Comparison of ENCODE assay signal across 16 cellular contexts in genomic region chr16:27223226-27223610, GRCh38. TPM values are rescaled to one million over a fixed set of nuclear protein-coding genes. Genes with fewer than 3 reads are reported as not detected.
DNase-seq lines count a peak whose midpoint lies in the region; ATAC-seq and TF ChIP-seq lines count a peak whose summit lies in the region.
"Had no signal": no experiment of that assay in that cellular context is flagged by ENCODE, and none has a peak within 500 bp of the region (broad histone marks: within the 10 kb centered on the region; RNA-seq: fewer than 3 reads in every experiment).

No MANE protein-coding gene starts in this region.

- no peak for TF ChIP-seq EP300 in esophagus muscularis mucosa (IDR thresholded peaks at IDR 0.05)

- no peaks in the 10 kb centered on the region for H3K27me3 ChIP-seq in DND-41 (ENCODE audit: insufficient read depth, low read length, poor library complexity)
- H3K27me3 ChIP-seq in esophagus muscularis mucosa = no peaks in the 10 kb centered on the region
- no peaks in the 10 kb centered on the region for H3K27me3 ChIP-seq in MM.1S (replicated peaks; ENCODE audit: insufficient read depth, low read length)
- H3K27me3 ChIP-seq: colonic mucosa, SJSA1 had no signal

- H2AFZ ChIP-seq in DND-41 (ENCODE audit: low read depth, low read length) = no peak overlapping the region
- no peak overlapping the region for H2AFZ ChIP-seq in MM.1S (ENCODE audit: low read length)

- H3K4me1 ChIP-seq in DND-41 (ENCODE audit: insufficient read depth, low read length) (no peaks in the 10 kb centered on the region), esophagus muscularis mucosa (peaks cover 19 to 26% (median 24%) of the 10 kb centered on the region in 4 donors), MM.1S (ENCODE audit: low read length) (peaks cover 27% of the 10 kb centered on the region)

- no peak for TF ChIP-seq POLR2A in esophagus muscularis mucosa (IDR thresholded peaks at IDR 0.05; ENCODE audit: low read depth)
- TF ChIP-seq POLR2A in lower leg skin (IDR thresholded peaks at IDR 0.05) = no peak

- H3K79me2 ChIP-seq in DND-41 (ENCODE audit: insufficient read depth, low read length) (no peaks in the 10 kb centered on the region), MM.1S (ENCODE audit: low read length) (no peaks in the 10 kb centered on the region)

- ATAC-seq in DND-41 (ENCODE audit: insufficient read depth, low read depth) = peak; percentile 51; the same call in 2 of the 3 replicates
- ATAC-seq: stimulated activated effector memory CD8-positive, alpha-beta T cell treated with anti-CD3 and anti-CD28 coated beads, Interleukin-12 subunit alpha, Interleukin-12 subunit beta, amount 100 ng/mL, for 72 hours had no signal

- H3K36me3 ChIP-seq in DND-41 (ENCODE audit: insufficient read depth, low read length) (peaks cover 87% of the 10 kb centered on the region), esophagus muscularis mucosa (peaks cover 8 to 50% (median 37%) of the 10 kb centered on the region in 4 donors), MM.1S (replicated peaks; ENCODE audit: insufficient read depth, low read length) (no peaks in the 10 kb centered on the region)
- H3K36me3 ChIP-seq: colonic mucosa had no signal

- no peak overlapping the region for H3K4me2 ChIP-seq in DND-41 (ENCODE audit: insufficient read depth, low read length)
- no peak overlapping the region for H3K4me2 ChIP-seq in MM.1S (ENCODE audit: low read depth, low read length)

- H3K9ac ChIP-seq in DND-41 (ENCODE audit: low read depth, low read length) = no peak overlapping the region
- no peak overlapping the region for H3K9ac ChIP-seq in MM.1S (ENCODE audit: low read length)

- no peak for DNase-seq in DND-41
- no peak for DNase-seq in esophagus muscularis mucosa (ENCODE audit: extremely low spot score)
- no peak for DNase-seq in retinal pigment epithelial cell (ENCODE audit: low read depth)
- no peak for DNase-seq in EL
- DNase-seq in MM.1S = no peak
- DNase-seq in GM20000 (ENCODE audit: low spot score) = no peak
- DNase-seq in lower leg skin (ENCODE audit: low spot score in 2 of 2) = no peak
- DNase-seq: activated CD8-positive, alpha-beta memory T cell treated with anti-CD3 and anti-CD28 coated beads, Interleukin-2, amount 50 U/mL, for 48 hours; colonic mucosa; GDM1; NCI-H187; NCI-H774; stimulated activated CD4-positive, alpha-beta T cell treated with anti-CD3 and anti-CD28 coated beads, Interleukin-4, amount 100 ng/mL, for 1 hour had no signal

- H3K4me3 ChIP-seq in DND-41 (ENCODE audit: low read depth in 1 of 2, low read length in 2 of 2) (no peak overlapping the region), esophagus muscularis mucosa (no peak overlapping the region), retinal pigment epithelial cell (ENCODE audit: low read length) (no peak overlapping the region), MM.1S (ENCODE audit: low read length) (no peak overlapping the region), lower leg skin (ENCODE audit: low read depth, poor library complexity, severe bottlenecking) (no peak overlapping the region)
- H3K4me3 ChIP-seq: colonic mucosa, SJSA1 had no signal

- TF ChIP-seq CTCF in DND-41 (IDR thresholded peaks at IDR 0.05; ENCODE audit: borderline replicate concordance, extremely low read depth, low read length, poor library complexity, severe bottlenecking) (peak; percentile 38), LNCAP (IDR thresholded peaks at IDR 0.05) (peak; percentile 13; the same call in 1 of the 2 replicates), esophagus muscularis mucosa (IDR thresholded peaks at IDR 0.05) (no peak), retinal pigment epithelial cell (conservative IDR thresholded peaks at IDR 0.05; ENCODE audit: low read depth, low read length) (peak; percentile 16), MM.1S (IDR thresholded peaks at IDR 0.05; ENCODE audit: low read length) (no peak), GM20000 (IDR thresholded peaks at IDR 0.05; ENCODE audit: extremely low read depth, missing control alignments) (no peak), lower leg skin (IDR thresholded peaks at IDR 0.05) (no peak)

- peaks cover 21% of the 10 kb centered on the region for H3F3A ChIP-seq in MM.1S (ENCODE audit: insufficient read depth, low read length)

- H3K27ac ChIP-seq in DND-41 (ENCODE audit: low read length) (peak overlapping the region; percentile 56; the same call in 1 of the 2 replicates), esophagus muscularis mucosa (replicated peaks in 1 of 4) (peak overlapping the region; percentile 72 to 87 (median 80)), MM.1S (ENCODE audit: low read length) (no peak overlapping the region)
- H3K27ac ChIP-seq: colonic mucosa, SJSA1 had no signal

- 73% methylated on average over 3 of the region's 8 CpGs for WGBS in esophagus muscularis mucosa
- WGBS in lower leg skin, 2 donors = 58 to 69% methylated on average over 8 of the region's 8 CpGs

- peaks cover 3% of the 10 kb centered on the region for H4K20me1 ChIP-seq in DND-41 (ENCODE audit: insufficient read depth, low read length)
- no peaks in the 10 kb centered on the region for H4K20me1 ChIP-seq in MM.1S (ENCODE audit: insufficient read depth, low read length)

- intact Hi-C loops in esophagus muscularis mucosa (cut with DNase I) = no loop called here
- intact Hi-C loops in lower leg skin (cut with DNase I; ENCODE audit: low total_unique reads) = no loop called here

- no peaks in the 10 kb centered on the region for H3K9me3 ChIP-seq in DND-41 (ENCODE audit: insufficient read depth, low read length, severe bottlenecking)
- no peaks in the 10 kb centered on the region for H3K9me3 ChIP-seq in esophagus muscularis mucosa
- H3K9me3 ChIP-seq in MM.1S (replicated peaks; ENCODE audit: insufficient read depth, low read length) = no peaks in the 10 kb centered on the region
- H3K9me3 ChIP-seq: colonic mucosa, SJSA1 had no signal

- H3K9me2 ChIP-seq in MM.1S (replicated peaks; ENCODE audit: insufficient read depth, low read length) = no peaks in the 10 kb centered on the region

RNA-seq across cellular contexts. Expression of gene KDM8, which starts 19.9 kb away (rescaled TPM):
- total RNA-seq in esophagus muscularis mucosa = 1 to 10 TPM; 2.5 to 7.1 (median 3.7) TPM
- total RNA-seq in lower leg skin = 1 to 10 TPM in 3 of 4 donors, under 1 TPM in 1; 0.84 to 4.5 (median 1.9) TPM

RNA-seq across cellular contexts. Expression of gene NSMCE1, which starts 45.4 kb away (rescaled TPM):
- total RNA-seq in esophagus muscularis mucosa = 10 to 100 TPM; 49.7 to 68.8 (median 64.0) TPM
- total RNA-seq in lower leg skin = 10 to 100 TPM; 17.3 to 29.2 (median 21.1) TPM

Comparison
In these comparisons a context has a peak if more than half of its experiments do, and no peak if none do; other contexts are left out.
1. CTCF ChIP-seq: peak in DND-41 (single experiment), LNCAP (single experiment) and retinal pigment epithelial cell (single experiment); none in esophagus muscularis mucosa (0 of 3), MM.1S (single experiment), GM20000 (single experiment) and lower leg skin (0 of 3).